Comparison of ENCODE assay signal across 10 cellular contexts in the genomic region with DNA sequence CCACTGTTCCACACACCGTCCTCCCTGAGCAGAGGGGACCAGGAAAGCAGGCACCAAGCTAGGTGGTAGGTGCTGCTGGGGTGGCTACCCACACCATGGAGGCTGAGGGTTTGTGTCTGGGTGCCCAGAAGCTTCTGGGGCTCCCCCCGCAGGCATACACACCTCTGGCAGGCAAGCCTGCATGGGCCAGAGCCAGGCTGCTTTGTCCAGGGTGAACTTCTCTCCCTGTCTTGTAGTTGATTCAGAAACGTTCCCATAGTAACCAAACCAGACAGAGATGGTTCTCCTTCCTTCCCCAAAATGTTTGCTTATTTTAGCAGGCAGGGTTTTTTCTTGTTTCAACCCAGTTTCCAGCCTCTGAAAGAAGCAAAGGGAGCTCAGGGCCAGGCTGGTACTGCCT. TPM values are rescaled to one million over a fixed set of nuclear protein-coding genes. Genes with fewer than 3 reads are reported as not detected.
DNase-seq lines count a peak whose midpoint lies in the region; ATAC-seq and TF ChIP-seq lines count a peak whose summit lies in the region.
"Had no signal": no experiment of that assay in that cellular context is flagged by ENCODE, and none has a peak within 500 bp of the region (broad histone marks: within the 10 kb centered on the region; RNA-seq: fewer than 3 reads in every experiment).

No MANE protein-coding gene starts in this region.

- in situ Hi-C loops in gastrocnemius medialis (cut with MboI; ENCODE audit: low sequenced_read_pairs in 4 of 4) = no loop called here

- H3K4me1 ChIP-seq in left lung = peaks cover 35 to 47% of the 10 kb centered on the region in 2 donors
- peaks cover 37 to 48% (median 46%) of the 10 kb centered on the region in 4 donors for H3K4me1 ChIP-seq in upper lobe of left lung
- peaks cover 5 to 9% of the 10 kb centered on the region in 2 donors for H3K4me1 ChIP-seq in gastrocnemius medialis

- no peaks in the 10 kb centered on the region for H3K9me3 Mint-ChIP-seq in activated naive CD4-positive, alpha-beta T cell treated with anti-CD3 and anti-CD28 coated beads, Interleukin-2, amount 50 U/mL, for 24 hours
- no peaks in the 10 kb centered on the region for H3K9me3 Mint-ChIP-seq in activated naive CD4-positive, alpha-beta T cell treated with anti-CD3 and anti-CD28 coated beads, Interleukin-2, amount 10 ng/mL, durations not matched to agents 7 days and 5 days
- H3K9me3 Mint-ChIP-seq in activated B cell treated with CpG ODN at 0.5 μM for 24 hours = no peaks in the 10 kb centered on the region

- H3K27ac ChIP-seq in left lung (peak overlapping the region in 1 of 2 donors; percentile 70), upper lobe of left lung (peak overlapping the region in 3 of 4 donors; percentile 18 to 53 (median 42)), gastrocnemius medialis (no peak overlapping the region)

- intact Hi-C loops in activated B cell treated with CpG ODN at 0.5 μM for 24 hours (cut with micrococcal nuclease) = no loop called here
- intact Hi-C loops in left lung (cut with DNase I) = no loop called here
- intact Hi-C loops in gastrocnemius medialis (cut with DNase I; ENCODE audit: low total_unique reads) = no loop called here

- 61 to 63% methylated on average over 2 to 3 of the region's 3 CpGs for WGBS in upper lobe of left lung, 2 donors

- ATAC-seq in activated B cell treated with CpG ODN at 0.5 μM for 24 hours (ENCODE audit: low read depth) (peak; percentile 45), left lung (peak; percentile 50), upper lobe of left lung (ENCODE audit: low FRiP score in 2 of 2) (peak in 1 of 2 donors; percentile 57), gastrocnemius medialis (no peak)

- DNase-seq in activated naive CD4-positive, alpha-beta T cell treated with anti-CD3 and anti-CD28 coated beads, Interleukin-2, amount 10 ng/mL, durations not matched to agents 7 days and 5 days = no peak
- DNase-seq in activated B cell treated with CpG ODN at 0.5 μM for 24 hours (no peak), left lung (peak in 1 of 2 donors; percentile 60), upper lobe of left lung (no peak), gastrocnemius medialis (no peak), ecto neural progenitor cell (ENCODE audit: low spot score) (no peak)
- DNase-seq in stimulated activated CD4-positive, alpha-beta T cell treated with anti-CD3 and anti-CD28 coated beads, Interleukin-4, amount 100 ng/mL, for 1 hour = no peak
- DNase-seq: ACHN; activated CD4-positive, alpha-beta T cell treated with anti-CD3 and anti-CD28 coated beads for 1 hour had no signal

- POLR2A ChIA-PET in activated B cell treated with CpG ODN at 0.5 μM for 24 hours (lab: Charles Lee) = interaction anchor here (0.6 to 1.6 kb wide), 2 partner anchors 15 to 78 kb away, joined by 4 to 8 read pairs; no protein-coding TSS in a partner anchor

- H3K27ac Mint-ChIP-seq in activated naive CD4-positive, alpha-beta T cell treated with anti-CD3 and anti-CD28 coated beads, Interleukin-2, amount 50 U/mL, for 24 hours = peak overlapping the region; percentile 30
- no peak overlapping the region for H3K27ac Mint-ChIP-seq in activated naive CD4-positive, alpha-beta T cell treated with anti-CD3 and anti-CD28 coated beads, Interleukin-2, amount 10 ng/mL, durations not matched to agents 7 days and 5 days
- no peak overlapping the region for H3K27ac Mint-ChIP-seq in activated B cell treated with CpG ODN at 0.5 μM for 24 hours

- H3K4me3 ChIP-seq in left lung (no peak overlapping the region), upper lobe of left lung (no peak overlapping the region), gastrocnemius medialis (no peak overlapping the region)

- TF ChIP-seq CTCF in activated B cell treated with CpG ODN at 0.5 μM for 24 hours (IDR thresholded peaks at IDR 0.05) (no peak), left lung (IDR thresholded peaks at IDR 0.05) (no peak), upper lobe of left lung (IDR thresholded peaks at IDR 0.05) (no peak), gastrocnemius medialis (IDR thresholded peaks at IDR 0.05 in 4 of 5, conservative IDR thresholded peaks at IDR 0.05 in 1 of 5) (no peak)

- H3K4me1 Mint-ChIP-seq in activated naive CD4-positive, alpha-beta T cell treated with anti-CD3 and anti-CD28 coated beads, Interleukin-2, amount 50 U/mL, for 24 hours = peaks cover 59% of the 10 kb centered on the region
- peaks cover 53% of the 10 kb centered on the region for H3K4me1 Mint-ChIP-seq in activated naive CD4-positive, alpha-beta T cell treated with anti-CD3 and anti-CD28 coated beads, Interleukin-2, amount 10 ng/mL, durations not matched to agents 7 days and 5 days
- H3K4me1 Mint-ChIP-seq in activated B cell treated with CpG ODN at 0.5 μM for 24 hours = peaks cover 46% of the 10 kb centered on the region

- no peak for TF ChIP-seq EP300 in upper lobe of left lung (IDR thresholded peaks at IDR 0.05)

- no peaks in the 10 kb centered on the region for H3K27me3 Mint-ChIP-seq in activated naive CD4-positive, alpha-beta T cell treated with anti-CD3 and anti-CD28 coated beads, Interleukin-2, amount 50 U/mL, for 24 hours
- H3K27me3 Mint-ChIP-seq in activated naive CD4-positive, alpha-beta T cell treated with anti-CD3 and anti-CD28 coated beads, Interleukin-2, amount 10 ng/mL, durations not matched to agents 7 days and 5 days = no peaks in the 10 kb centered on the region
- no peaks in the 10 kb centered on the region for H3K27me3 Mint-ChIP-seq in activated B cell treated with CpG ODN at 0.5 μM for 24 hours

- peaks cover 1% of the 10 kb centered on the region for H3K36me3 Mint-ChIP-seq in activated naive CD4-positive, alpha-beta T cell treated with anti-CD3 and anti-CD28 coated beads, Interleukin-2, amount 50 U/mL, for 24 hours
- peaks cover 50% of the 10 kb centered on the region for H3K36me3 Mint-ChIP-seq in activated naive CD4-positive, alpha-beta T cell treated with anti-CD3 and anti-CD28 coated beads, Interleukin-2, amount 10 ng/mL, durations not matched to agents 7 days and 5 days
- peaks cover 33% of the 10 kb centered on the region for H3K36me3 Mint-ChIP-seq in activated B cell treated with CpG ODN at 0.5 μM for 24 hours (ENCODE audit: low read depth)

- CTCF ChIA-PET in activated naive CD4-positive, alpha-beta T cell treated with anti-CD3 and anti-CD28 coated beads, Interleukin-2, amount 10 ng/mL, durations not matched to agents 7 days and 5 days (lab: Charles Lee) = interaction anchor here (0.7 to 2.7 kb wide), 4 partner anchors 14 to 49 kb away, joined by 3 to 11 read pairs (median 6); no protein-coding TSS in a partner anchor
- CTCF ChIA-PET in activated B cell treated with CpG ODN at 0.5 μM for 24 hours (lab: Charles Lee) = interaction anchor here (1.4 kb wide), 1 partner anchor 17 kb away, joined by 3 read pairs; no protein-coding TSS in a partner anchor

- H3K9me3 ChIP-seq in left lung (no peaks in the 10 kb centered on the region), upper lobe of left lung (no peaks in the 10 kb centered on the region), gastrocnemius medialis (no peaks in the 10 kb centered on the region)

- TF ChIP-seq POLR2A in upper lobe of left lung (IDR thresholded peaks at IDR 0.05) (no peak), gastrocnemius medialis (IDR thresholded peaks at IDR 0.05) (no peak)

- H3K36me3 ChIP-seq in left lung (peaks cover 0 to 35% of the 10 kb centered on the region in 2 donors), upper lobe of left lung (peaks cover 0 to 26% (median 9%) of the 10 kb centered on the region in 4 donors), gastrocnemius medialis (no peaks in the 10 kb centered on the region)

- H3K4me3 Mint-ChIP-seq in activated naive CD4-positive, alpha-beta T cell treated with anti-CD3 and anti-CD28 coated beads, Interleukin-2, amount 50 U/mL, for 24 hours = no peak overlapping the region
- no peak overlapping the region for H3K4me3 Mint-ChIP-seq in activated naive CD4-positive, alpha-beta T cell treated with anti-CD3 and anti-CD28 coated beads, Interleukin-2, amount 10 ng/mL, durations not matched to agents 7 days and 5 days
- no peak overlapping the region for H3K4me3 Mint-ChIP-seq in activated B cell treated with CpG ODN at 0.5 μM for 24 hours

- H3K27me3 ChIP-seq in left lung (no peaks in the 10 kb centered on the region), upper lobe of left lung (no peaks in the 10 kb centered on the region), gastrocnemius medialis (no peaks in the 10 kb centered on the region)

RNA-seq across cellular contexts. Expression of a gene that starts 40.9 kb away (rescaled TPM):
- 0.39 and 0.93 TPM in 2 replicates for total RNA-seq in activated B cell treated with CpG ODN at 0.5 μM for 24 hours
- 100 to 1,000 TPM in 1 of 2 donors, 10 to 100 TPM in 1; 63.2 to 374 TPM for total RNA-seq in left lung
- 100 to 1,000 TPM; 191 to 645 (median 348) TPM for total RNA-seq in upper lobe of left lung
- 1 to 10 TPM in 3 of 4 donors, under 1 TPM in 1; 0.76 to 4.1 (median 1.6) TPM for total RNA-seq in gastrocnemius medialis

Comparison
In these comparisons a context has a peak if more than half of its experiments do, and no peak if none do; other contexts are left out.
1. ATAC-seq: peak in activated B cell treated with CpG ODN at 0.5 μM for 24 hours (single experiment) and left lung (single experiment); none in gastrocnemius medialis (0 of 2).
2. H3K27ac ChIP-seq: peak in upper lobe of left lung (3 of 4); none in gastrocnemius medialis (0 of 4).
3. RNA of a gene that starts 40.9 kb away (total RNA-seq): 191 to 645 TPM in upper lobe of left lung and 63.2 to 374 TPM in left lung; 0.76 to 4.1 TPM in gastrocnemius medialis and 0.39 to 0.93 TPM in activated B cell treated with CpG ODN at 0.5 μM for 24 hours; every median in the first group is over 10 times any median in the second.